In the genomic region with DNA sequence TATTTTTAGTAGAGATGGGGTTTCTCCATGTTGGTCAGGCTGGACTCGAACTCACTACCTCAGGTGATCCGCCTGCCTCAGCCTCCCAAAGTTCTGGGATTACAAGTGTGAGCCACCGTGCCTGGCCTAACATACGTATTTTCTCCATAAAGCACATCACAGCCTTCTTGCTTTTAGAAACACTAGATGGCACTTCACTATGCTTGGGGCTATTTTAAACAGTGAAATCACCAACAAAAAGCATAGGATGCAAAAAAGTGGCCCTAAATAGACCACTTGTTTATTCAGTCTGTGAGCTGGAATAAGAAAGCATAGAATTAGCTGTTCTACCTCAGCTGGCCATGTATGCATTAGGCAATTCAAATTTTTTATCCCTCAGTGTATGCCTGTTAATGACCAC, we compare ENCODE assay signal across 24 cellular contexts. TPM values are rescaled to one million over a fixed set of nuclear protein-coding genes. Genes with fewer than 3 reads are reported as not detected.
DNase-seq lines count a peak whose midpoint lies in the region; ATAC-seq and TF ChIP-seq lines count a peak whose summit lies in the region.
"Had no signal": no experiment of that assay in that cellular context is flagged by ENCODE, and none has a peak within 500 bp of the region (broad histone marks: within the 10 kb centered on the region; RNA-seq: fewer than 3 reads in every experiment).

No MANE protein-coding gene starts in this region.

- CTCF ChIA-PET in SK-N-SH (lab: Yijun Ruan, JAX): no interaction called here

- H2AFZ ChIP-seq in SK-N-SH (ENCODE audit: low read depth) (no peak overlapping the region), smooth muscle cell (ENCODE audit: low read depth) (no peak overlapping the region)

- H3F3A ChIP-seq in SK-N-SH (replicated peaks; ENCODE audit: insufficient read depth) (peaks cover 7% of the 10 kb centered on the region), smooth muscle cell (ENCODE audit: low read depth) (peaks cover 16% of the 10 kb centered on the region)

- DNase-seq in SK-N-SH (no peak), RPMI7951 (ENCODE audit: low read depth) (peak; percentile 42), fibroblast of mammary gland (ENCODE audit: low read depth) (no peak), smooth muscle cell (lab: John Stamatoyannopoulos, UW; ENCODE audit: unreplicated experiment) (no peak), A172 (ENCODE audit: low spot score) (no peak)
- DNase-seq: activated CD4-positive, alpha-beta memory T cell treated with anti-CD3 and anti-CD28 coated beads, Interleukin-2, amount 10 ng/mL, durations not matched to agents 7 days and 5 days; activated effector memory CD4-positive, alpha-beta T cell treated with Interleukin-2 at 50 U/mL for 16 hours; activated naive CD8-positive, alpha-beta T cell treated with anti-CD3 and anti-CD28 coated beads for 36 hours; Caco-2; caudate nucleus; DND-41; foreskin fibroblast; H7; hypothalamus; Karpas-422; NCI-H1930; NCI-H2227 treated with DMSO at 0.1 percent for 48 hours; psoas muscle; T-cell; upper lobe of right lung had no signal

- H3K4me3 ChIP-seq in SK-N-SH (ENCODE audit: low read depth in 2 of 2, low read length in 1 of 2) (no peak overlapping the region), fibroblast of mammary gland (ENCODE audit: control insufficient read depth, low read depth, low read length) (no peak overlapping the region), smooth muscle cell (no peak overlapping the region)
- H3K4me3 ChIP-seq: BLaER1 treated with 17β-estradiol and CSF1 and Interleukin-3, amounts not matched to agents 10 nM and 100 nM; psoas muscle; upper lobe of right lung had no signal

- H3K4me1 ChIP-seq in SK-N-SH (ENCODE audit: control insufficient read depth in 1 of 2, insufficient read depth in 2 of 2, low read depth in 1 of 2, low read length in 1 of 2): no peaks in the 10 kb centered on the region
- H3K4me1 ChIP-seq in smooth muscle cell (ENCODE audit: low read depth): no peaks in the 10 kb centered on the region
- H3K4me1 ChIP-seq: psoas muscle, upper lobe of right lung had no signal

- H3K27me3 ChIP-seq in SK-N-SH (ENCODE audit: insufficient read depth): no peaks in the 10 kb centered on the region
- no peaks in the 10 kb centered on the region for H3K27me3 ChIP-seq in smooth muscle cell (ENCODE audit: low read depth)
- H3K27me3 ChIP-seq: BLaER1 treated with 17β-estradiol and CSF1 and Interleukin-3, amounts not matched to agents 10 nM and 100 nM; upper lobe of right lung had no signal

- no peak overlapping the region for H3K4me2 ChIP-seq in SK-N-SH
- peak overlapping the region; percentile 43 for H3K4me2 ChIP-seq in smooth muscle cell

- H3K9me2 ChIP-seq in SK-N-SH: no peaks in the 10 kb centered on the region

- peak; percentile 31 for TF ChIP-seq RAD21 in SK-N-SH (IDR thresholded peaks at IDR 0.05; ENCODE audit: low read length)

- H3K36me3 ChIP-seq in SK-N-SH (replicated peaks in 1 of 2; ENCODE audit: control insufficient read depth in 1 of 2, insufficient read depth in 2 of 2, low read length in 1 of 2) (no peaks in the 10 kb centered on the region), smooth muscle cell (ENCODE audit: low read depth) (no peaks in the 10 kb centered on the region)
- H3K36me3 ChIP-seq: upper lobe of right lung had no signal

- no peak for ATAC-seq in SK-N-SH treated with all-trans-retinoic acid at 6 μM for 48 hours
- no peak for ATAC-seq in GM18861 (IDR thresholded peaks at IDR 0.05; ENCODE audit: unreplicated experiment)
- ATAC-seq in GM19351 (IDR thresholded peaks at IDR 0.05; ENCODE audit: unreplicated experiment): no peak
- ATAC-seq: psoas muscle, T-cell, upper lobe of right lung had no signal

- TF ChIP-seq EP300 in SK-N-SH (IDR thresholded peaks at IDR 0.05; ENCODE audit: borderline replicate concordance in 1 of 2, low read depth in 1 of 2, low read length in 1 of 2): no peak

- POLR2A ChIA-PET in SK-N-SH (lab: Yijun Ruan, JAX): no interaction called here

- H3K9me3 ChIP-seq in SK-N-SH (no peaks in the 10 kb centered on the region), smooth muscle cell (replicated peaks; ENCODE audit: low read depth) (no peaks in the 10 kb centered on the region)
- H3K9me3 ChIP-seq: Caco-2, psoas muscle, upper lobe of right lung had no signal

- H4K20me1 ChIP-seq in SK-N-SH (ENCODE audit: insufficient read depth) (no peaks in the 10 kb centered on the region), smooth muscle cell (ENCODE audit: low read depth) (no peaks in the 10 kb centered on the region)
- H4K20me1 ChIP-seq: BLaER1 treated with 17β-estradiol and CSF1 and Interleukin-3, amounts not matched to agents 10 nM and 100 nM had no signal

- TF ChIP-seq CTCF in SK-N-SH (IDR thresholded peaks at IDR 0.05) (no peak), fibroblast of mammary gland (conservative IDR thresholded peaks at IDR 0.05; ENCODE audit: control insufficient read depth, insufficient read depth, low read depth, low read length) (peak; percentile 9), smooth muscle cell (IDR thresholded peaks at IDR 0.05; ENCODE audit: borderline replicate concordance, insufficient read depth, poor library complexity, severe bottlenecking) (no peak)

- H3K27ac ChIP-seq in SK-N-SH (ENCODE audit: low read depth in 2 of 2, low read length in 1 of 2) (no peak overlapping the region), smooth muscle cell (ENCODE audit: low read depth) (peak overlapping the region; percentile 39)
- H3K27ac ChIP-seq: BLaER1 treated with 17β-estradiol and CSF1 and Interleukin-3, amounts not matched to agents 10 nM and 100 nM; psoas muscle; upper lobe of right lung had no signal

- WGBS in SK-N-SH (ENCODE audit: low lambda C conversion rate): 100% methylated on average over 4 of the region's 4 CpGs
- WGBS in smooth muscle cell (ENCODE audit: low lambda C conversion rate): 83% methylated on average over 4 of the region's 4 CpGs

- no peaks in the 10 kb centered on the region for H3K79me2 ChIP-seq in SK-N-SH (ENCODE audit: insufficient read depth)
- peaks cover 54% of the 10 kb centered on the region for H3K79me2 ChIP-seq in smooth muscle cell (ENCODE audit: low read depth)

- no peak overlapping the region for H3K9ac ChIP-seq in SK-N-SH
- no peak overlapping the region for H3K9ac ChIP-seq in smooth muscle cell (ENCODE audit: low read depth)
- H3K9ac ChIP-seq: BLaER1 treated with 17β-estradiol and CSF1 and Interleukin-3, amounts not matched to agents 10 nM and 100 nM had no signal

TF ChIP-seq in SK-N-SH, 30 proteins besides CTCF, POLR2A, EP300 and RAD21:
- TF ChIP-seq SMC3 (IDR thresholded peaks at IDR 0.05; ENCODE audit: low read depth, low read length) (peak; percentile 8; the same call in 1 of the 2 replicates), TCF12 (IDR thresholded peaks at IDR 0.05) (no peak), JUND (IDR thresholded peaks at IDR 0.05) (no peak)

TF ChIP-seq in SK-N-SH treated with all-trans-retinoic acid at 6 μM for 48 hours, 23 proteins besides CTCF, POLR2A, EP300 and RAD21:
- TF ChIP-seq ZFP3 (CRISPR knock-in tag; IDR thresholded peaks at IDR 0.05): no peak
- TF ChIP-seq ZFP30 (CRISPR knock-in tag; IDR thresholded peaks at IDR 0.05): no peak
- TF ChIP-seq, protein P1, sequence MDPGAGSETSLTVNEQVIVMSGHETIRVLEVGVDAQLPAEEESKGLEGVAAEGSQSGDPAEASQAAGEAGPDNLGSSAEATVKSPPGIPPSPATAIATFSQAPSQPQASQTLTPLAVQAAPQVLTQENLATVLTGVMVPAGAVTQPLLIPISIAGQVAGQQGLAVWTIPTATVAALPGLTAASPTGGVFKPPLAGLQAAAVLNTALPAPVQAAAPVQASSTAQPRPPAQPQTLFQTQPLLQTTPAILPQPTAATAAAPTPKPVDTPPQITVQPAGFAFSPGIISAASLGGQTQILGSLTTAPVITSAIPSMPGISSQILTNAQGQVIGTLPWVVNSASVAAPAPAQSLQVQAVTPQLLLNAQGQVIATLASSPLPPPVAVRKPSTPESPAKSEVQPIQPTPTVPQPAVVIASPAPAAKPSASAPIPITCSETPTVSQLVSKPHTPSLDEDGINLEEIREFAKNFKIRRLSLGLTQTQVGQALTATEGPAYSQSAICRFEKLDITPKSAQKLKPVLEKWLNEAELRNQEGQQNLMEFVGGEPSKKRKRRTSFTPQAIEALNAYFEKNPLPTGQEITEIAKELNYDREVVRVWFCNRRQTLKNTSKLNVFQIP (CRISPR knock-in tag; IDR thresholded peaks at IDR 0.05; ENCODE audit: borderline replicate concordance, low read depth): no peak
- TF ChIP-seq ZNF565 (CRISPR knock-in tag; conservative IDR thresholded peaks at IDR 0.05; ENCODE audit: low read depth): no peak
- TF ChIP-seq ZC3H10 (CRISPR knock-in tag; IDR thresholded peaks at IDR 0.05): no peak
- no peak for TF ChIP-seq ARNTL (CRISPR knock-in tag; IDR thresholded peaks at IDR 0.05; ENCODE audit: borderline replicate concordance, low read depth)
- TF ChIP-seq, protein P2, sequence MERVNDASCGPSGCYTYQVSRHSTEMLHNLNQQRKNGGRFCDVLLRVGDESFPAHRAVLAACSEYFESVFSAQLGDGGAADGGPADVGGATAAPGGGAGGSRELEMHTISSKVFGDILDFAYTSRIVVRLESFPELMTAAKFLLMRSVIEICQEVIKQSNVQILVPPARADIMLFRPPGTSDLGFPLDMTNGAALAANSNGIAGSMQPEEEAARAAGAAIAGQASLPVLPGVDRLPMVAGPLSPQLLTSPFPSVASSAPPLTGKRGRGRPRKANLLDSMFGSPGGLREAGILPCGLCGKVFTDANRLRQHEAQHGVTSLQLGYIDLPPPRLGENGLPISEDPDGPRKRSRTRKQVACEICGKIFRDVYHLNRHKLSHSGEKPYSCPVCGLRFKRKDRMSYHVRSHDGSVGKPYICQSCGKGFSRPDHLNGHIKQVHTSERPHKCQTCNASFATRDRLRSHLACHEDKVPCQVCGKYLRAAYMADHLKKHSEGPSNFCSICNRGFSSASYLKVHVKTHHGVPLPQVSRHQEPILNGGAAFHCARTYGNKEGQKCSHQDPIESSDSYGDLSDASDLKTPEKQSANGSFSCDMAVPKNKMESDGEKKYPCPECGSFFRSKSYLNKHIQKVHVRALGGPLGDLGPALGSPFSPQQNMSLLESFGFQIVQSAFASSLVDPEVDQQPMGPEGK (CRISPR knock-in tag; IDR thresholded peaks at IDR 0.05; ENCODE audit: borderline replicate concordance): no peak
- TF ChIP-seq RARB (CRISPR knock-in tag; IDR thresholded peaks at IDR 0.05): no peak
- TF ChIP-seq OSR1 (CRISPR knock-in tag; IDR thresholded peaks at IDR 0.05): no peak
- TF ChIP-seq TOX (CRISPR knock-in tag; IDR thresholded peaks at IDR 0.05; ENCODE audit: borderline replicate concordance): no peak
- TF ChIP-seq TCF4 (CRISPR knock-in tag; IDR thresholded peaks at IDR 0.05; ENCODE audit: borderline replicate concordance): no peak

RNA-seq across cellular contexts. Expression of a gene that starts 46.0 kb away (rescaled TPM):
- polyA plus RNA-seq in SK-N-SH (2012; rRNA removed) (0.67 and 1.1 TPM in 2 replicates), smooth muscle cell (7.8 and 13.3 TPM in 2 replicates)
- polyA plus RNA-seq in SK-N-SH (2012; cell fraction: cytosol; rRNA removed): 0.42 and 0.49 TPM in 2 replicates
- 2.0 and 2.2 TPM in 2 replicates for polyA plus RNA-seq in SK-N-SH (2012; cell fraction: nucleus; rRNA removed)
- total RNA-seq in RPMI7951 (2014; rRNA removed; shearing (Covaris generic)): 9.8 and 15.0 TPM in 2 replicates
- total RNA-seq in smooth muscle cell: 49.9 and 68.9 TPM in 2 replicates
- 6.9 and 8.8 TPM in 2 replicates for total RNA-seq in A172 (2014; rRNA removed; shearing (Covaris generic))
- total RNA-seq: activated CD4-positive, alpha-beta memory T cell treated with anti-CD3 and anti-CD28 coated beads, Interleukin-2, amount 10 ng/mL, durations not matched to agents 7 days and 5 days; activated naive CD8-positive, alpha-beta T cell treated with anti-CD3 and anti-CD28 coated beads for 36 hours had no signal
